8 cellular contexts compared by ENCODE assay signal in genomic region chr2:231227309-231228162, GRCh38. TPM values are rescaled to one million over a fixed set of nuclear protein-coding genes. Genes with fewer than 3 reads are reported as not detected.
A peak's percentile ranks its signal among the peaks of the same experiment; 100 is the strongest.
DNase-seq lines count a peak whose midpoint lies in the region; ATAC-seq and TF ChIP-seq lines count a peak whose summit lies in the region.

No MANE protein-coding gene starts in this region.

- peaks cover 3% of the 10 kb centered on the region for H3K36me3 ChIP-seq in H7 (replicated peaks; ENCODE audit: control insufficient read depth, insufficient read depth, low read length)
- H3K36me3 ChIP-seq in Karpas-422 (ENCODE audit: insufficient read depth, low read length), result no peaks in the 10 kb centered on the region
- H3K36me3 ChIP-seq in PC-3 (ENCODE audit: low read depth, low read length), result no peaks in the 10 kb centered on the region
- peaks cover 2% of the 10 kb centered on the region in 2 experiments for H3K36me3 ChIP-seq in trophoblast cell (ENCODE audit: control insufficient read depth in 1 of 2, insufficient read depth in 2 of 2, low read length in 2 of 2)

- BruUV-seq in PC-3 (replicated peaks; lab: Mats Ljungman, UMichigan), result no TSS peak

- ATAC-seq in PC-3, result peak; percentile 97
- peak; percentile 95 for ATAC-seq in activated naive CD8-positive, alpha-beta T cell treated with anti-CD3 and anti-CD28 coated beads, Interleukin-2, amount 10 ng/mL, durations not matched to agents 7 days and 5 days (ENCODE audit: low read depth)
- ATAC-seq in Right ventricle myocardium inferior, result peak; percentile 93

- H3F3A ChIP-seq in PC-3 (ENCODE audit: low read length, unreplicated experiment), result no peaks in the 10 kb centered on the region

- H4K12ac ChIP-seq in trophoblast cell (ENCODE audit: low read depth, low read length), result no peak overlapping the region

- H3K4me2 ChIP-seq in Karpas-422 (ENCODE audit: low read depth, low read length, poor library complexity, severe bottlenecking), result peak overlapping the region; percentile 63
- H3K4me2 ChIP-seq in PC-3 (ENCODE audit: low read length), result no peak overlapping the region
- H3K4me2 ChIP-seq in trophoblast cell (ENCODE audit: low read length), result no peak overlapping the region

- peak; percentile 82 for TF ChIP-seq CTCF in GM10266 (IDR thresholded peaks at IDR 0.05; ENCODE audit: control insufficient read depth, insufficient read depth, low read depth, missing control alignments)
- TF ChIP-seq CTCF in PC-3 (conservative IDR thresholded peaks at IDR 0.05; ENCODE audit: low read depth, low read length), result peak; percentile 89

- H3K18ac ChIP-seq in trophoblast cell (ENCODE audit: low read length), result no peak overlapping the region

- H2AFZ ChIP-seq in Karpas-422 (ENCODE audit: low read length) (peak overlapping the region; percentile 49; the same call in 1 of the 2 replicates), PC-3 (ENCODE audit: low read length) (peak overlapping the region; percentile 18; the same call in 1 of the 2 replicates), trophoblast cell (ENCODE audit: insufficient read depth, low read length, poor library complexity) (no peak overlapping the region)

- H3K9me3 ChIP-seq in Karpas-422 (ENCODE audit: low read length) (no peaks in the 10 kb centered on the region), PC-3 (ENCODE audit: low read length) (no peaks in the 10 kb centered on the region), trophoblast cell (ENCODE audit: insufficient read depth, low read depth, low read length) (no peaks in the 10 kb centered on the region)

- H3K27ac Mint-ChIP-seq in activated naive CD8-positive, alpha-beta T cell treated with anti-CD3 and anti-CD28 coated beads, Interleukin-2, amount 10 ng/mL, durations not matched to agents 7 days and 5 days, result no peak overlapping the region

- H3K23ac ChIP-seq in trophoblast cell (ENCODE audit: low read length), result no peak overlapping the region

- H2BK5ac ChIP-seq in trophoblast cell (ENCODE audit: low read depth, low read length, poor library complexity), result no peak overlapping the region

- H3K14ac ChIP-seq in trophoblast cell (ENCODE audit: low read length), result no peak overlapping the region

- H3K79me1 ChIP-seq in trophoblast cell (ENCODE audit: low read length), result no peaks in the 10 kb centered on the region

- intact Hi-C loops in PC-3 (cut with micrococcal nuclease) (loop anchor here (1.0 kb wide), 3 partner anchors 70 to 225 kb away; no protein-coding TSS in a partner anchor), Right ventricle myocardium inferior (cut with DNase I) (loop anchor here (1.0 to 10.0 kb wide), 3 partner anchors 123 to 225 kb away; no protein-coding TSS in a partner anchor)

- H3K4me1 Mint-ChIP-seq in activated naive CD8-positive, alpha-beta T cell treated with anti-CD3 and anti-CD28 coated beads, Interleukin-2, amount 10 ng/mL, durations not matched to agents 7 days and 5 days, result peaks cover 3% of the 10 kb centered on the region

- no peak overlapping the region for H4K8ac ChIP-seq in trophoblast cell (ENCODE audit: low read depth, low read length)

- H3K27me3 Mint-ChIP-seq in activated naive CD8-positive, alpha-beta T cell treated with anti-CD3 and anti-CD28 coated beads, Interleukin-2, amount 10 ng/mL, durations not matched to agents 7 days and 5 days, result no peaks in the 10 kb centered on the region

- H3K9ac ChIP-seq in Karpas-422 (ENCODE audit: low read length) (peak overlapping the region; percentile 53; the same call in 1 of the 2 replicates), PC-3 (ENCODE audit: low read length) (no peak overlapping the region), trophoblast cell (ENCODE audit: low read length) (peak overlapping the region; percentile 30)

- WGBS in trophoblast cell (ENCODE audit: extremely low coverage, insufficient coverage, insufficient read length), result no CpG with 5 or more reads among the region's 12 CpGs

- H3K4me3 Mint-ChIP-seq in activated naive CD8-positive, alpha-beta T cell treated with anti-CD3 and anti-CD28 coated beads, Interleukin-2, amount 10 ng/mL, durations not matched to agents 7 days and 5 days, result no peak overlapping the region

- H4K20me1 ChIP-seq in Karpas-422 (ENCODE audit: insufficient read depth, low read depth, low read length), result no peaks in the 10 kb centered on the region
- H4K20me1 ChIP-seq in PC-3 (ENCODE audit: low read length), result no peaks in the 10 kb centered on the region

- peaks cover 40% of the 10 kb centered on the region for H3K4me1 ChIP-seq in Karpas-422 (ENCODE audit: low read length)
- H3K4me1 ChIP-seq in PC-3 (ENCODE audit: insufficient read depth, low read length), result no peaks in the 10 kb centered on the region
- peaks cover 0 to 5% of the 10 kb centered on the region in 2 experiments for H3K4me1 ChIP-seq in trophoblast cell (ENCODE audit: control insufficient read depth in 1 of 2, insufficient read depth in 2 of 2, low read length in 2 of 2)

- no peaks in the 10 kb centered on the region for H3K9me3 Mint-ChIP-seq in activated naive CD8-positive, alpha-beta T cell treated with anti-CD3 and anti-CD28 coated beads, Interleukin-2, amount 10 ng/mL, durations not matched to agents 7 days and 5 days

- no peak overlapping the region for H2BK12ac ChIP-seq in trophoblast cell (ENCODE audit: low read length)

- no peak overlapping the region for H2BK120ac ChIP-seq in trophoblast cell (ENCODE audit: insufficient read depth, low read length, poor library complexity)

- H3K4me3 ChIP-seq in H7 (ENCODE audit: insufficient read depth, low read depth, low read length), result no peak overlapping the region
- H3K4me3 ChIP-seq in Karpas-422 (ENCODE audit: low read length), result peak overlapping the region; percentile 46; the same call in 1 of the 2 replicates
- H3K4me3 ChIP-seq in PC-3 (ENCODE audit: low read length), result no peak overlapping the region
- no peak overlapping the region for H3K4me3 ChIP-seq in trophoblast cell (ENCODE audit: low read depth, low read length)

- H3K79me2 ChIP-seq in Karpas-422 (ENCODE audit: low read length), result no peaks in the 10 kb centered on the region
- no peaks in the 10 kb centered on the region for H3K79me2 ChIP-seq in PC-3 (ENCODE audit: low read length)
- H3K79me2 ChIP-seq in trophoblast cell (ENCODE audit: control insufficient read depth, insufficient read depth, low read length, poor library complexity), result no peaks in the 10 kb centered on the region

- no peaks in the 10 kb centered on the region for H3K27me3 ChIP-seq in H7 (ENCODE audit: control insufficient read depth, insufficient read depth, low read length)
- no peaks in the 10 kb centered on the region for H3K27me3 ChIP-seq in Karpas-422 (ENCODE audit: low read length)
- H3K27me3 ChIP-seq in PC-3 (ENCODE audit: low read length), result no peaks in the 10 kb centered on the region
- no peaks in the 10 kb centered on the region for H3K27me3 ChIP-seq in trophoblast cell (ENCODE audit: insufficient read depth, low read length)

- H2AK5ac ChIP-seq in trophoblast cell (ENCODE audit: low read length), result no peak overlapping the region

- POLR2A ChIA-PET in PC-3 (lab: Charles Lee; ENCODE audit: unreplicated experiment), result interaction anchor here (0.6 kb wide), 1 partner anchor 15 kb away, joined by 5 read pairs; no protein-coding TSS in a partner anchor
- POLR2A ChIA-PET in activated naive CD8-positive, alpha-beta T cell treated with anti-CD3 and anti-CD28 coated beads, Interleukin-2, amount 10 ng/mL, durations not matched to agents 7 days and 5 days (lab: Charles Lee), result no interaction called here

- H3K36me3 Mint-ChIP-seq in activated naive CD8-positive, alpha-beta T cell treated with anti-CD3 and anti-CD28 coated beads, Interleukin-2, amount 10 ng/mL, durations not matched to agents 7 days and 5 days, result no peaks in the 10 kb centered on the region

- no peak overlapping the region for H4K91ac ChIP-seq in trophoblast cell (ENCODE audit: low read depth, low read length)

- H3K9me2 ChIP-seq in Karpas-422 (replicated peaks; ENCODE audit: insufficient read depth, low read length) (no peaks in the 10 kb centered on the region), PC-3 (replicated peaks; ENCODE audit: low read length) (no peaks in the 10 kb centered on the region)

- CTCF ChIA-PET in PC-3 (lab: Charles Lee), result interaction anchor here (0.5 to 1.6 kb wide), 3 partner anchors 16 to 173 kb away, joined by 4 to 9 read pairs (median 6); no protein-coding TSS in a partner anchor

- H3K27ac ChIP-seq in Karpas-422 (ENCODE audit: low read length) (peak overlapping the region; percentile 82), PC-3 (ENCODE audit: low read length) (no peak overlapping the region), trophoblast cell (ENCODE audit: low read depth, low read length) (no peak overlapping the region)

- H3K4ac ChIP-seq in trophoblast cell (ENCODE audit: low read depth, low read length), result no peak overlapping the region

- peak; percentile 80 for DNase-seq in GM10266 (ENCODE audit: extremely low spot score)
- DNase-seq in H7, result peak; percentile 89
- DNase-seq in Karpas-422, result peak; percentile 90
- peak; percentile 84 for DNase-seq in PC-3
- DNase-seq in activated naive CD8-positive, alpha-beta T cell treated with anti-CD3 and anti-CD28 coated beads, Interleukin-2, amount 10 ng/mL, durations not matched to agents 7 days and 5 days, result no peak
- no peak for DNase-seq in Right ventricle myocardium inferior (ENCODE audit: missing footprints)
- peak; percentile 51 to 84 for DNase-seq in trophoblast cell
- no peak for DNase-seq in T-helper 9 cell

RNA-seq across cellular contexts. Expression of gene ARMC9, which starts 29.1 kb away (rescaled TPM):
- 25.0 and 33.6 TPM in 2 replicates for total RNA-seq in H7 (2014; rRNA removed; shearing (Covaris generic))
- 7.7 and 11.5 TPM in 2 replicates for total RNA-seq in Karpas-422 (2014; rRNA removed; shearing (Covaris generic); ENCODE audit: low replicate concordance)
- total RNA-seq in PC-3 (2014; rRNA removed), result 12.8 and 23.4 TPM in 2 replicates
- total RNA-seq in activated naive CD8-positive, alpha-beta T cell treated with anti-CD3 and anti-CD28 coated beads, Interleukin-2, amount 10 ng/mL, durations not matched to agents 7 days and 5 days, result 1 to 10 TPM; 2.0 to 2.5 TPM
- 1.7 TPM for total RNA-seq in Right ventricle myocardium inferior
- polyA plus RNA-seq in trophoblast cell (2013), result 11.6 and 12.5 TPM in 2 replicates

Comparison
In these comparisons a context has a peak if more than half of its experiments do, and no peak if none do; other contexts are left out.
1. DNase-seq: peak in GM10266 (single experiment), H7 (single experiment), Karpas-422 (single experiment), PC-3 (single experiment) and trophoblast cell (2 of 2); none in activated naive CD8-positive, alpha-beta T cell treated with anti-CD3 and anti-CD28 coated beads, Interleukin-2, amount 10 ng/mL, durations not matched to agents 7 days and 5 days (single experiment), Right ventricle myocardium inferior (single experiment) and T-helper 9 cell (single experiment).
2. Peak in every context shown above with its lines, with median percentiles within 50 percentile points of each other: ATAC-seq.